ENCODE assay signal across 20 cellular contexts in genomic region chr1:111281411-111281810, GRCh38. TPM values are rescaled to one million over a fixed set of nuclear protein-coding genes. Genes with fewer than 3 reads are reported as not detected.
"Had no signal": no experiment of that assay in that cellular context is flagged by ENCODE, and none has a peak within 500 bp of the region (broad histone marks: within the 10 kb centered on the region; RNA-seq: fewer than 3 reads in every experiment).

No MANE protein-coding gene starts in this region.

- H3K27me3 ChIP-seq: testis had no signal

- H3K4me1 ChIP-seq: prostate gland, SJSA1, testis had no signal

- H3K27ac Mint-ChIP-seq: activated CD4-positive, alpha-beta T cell treated with anti-CD3 and anti-CD28 coated beads, Interleukin-2, amount 10 ng/mL, durations not matched to agents 24 days and 14 days; activated naive CD8-positive, alpha-beta T cell treated with anti-CD3 and anti-CD28 coated beads, Interleukin-2, amount 50 U/mL, for 24 hours; dendritic cell treated with granulocyte-macrophage colony-stimulating factor and Interleukin-4, amounts not matched to agents 40 ng/mL and 50 ng/mL, for 4 days; effector memory CD8-positive, alpha-beta T cell; natural killer cell treated with Interleukin-12 subunit alpha and Interleukin-12 subunit beta and Interleukin-15 and Interleukin-18, amount 100 ng/mL, for 72 hours had no signal

- H3K9me3 Mint-ChIP-seq: activated naive CD8-positive, alpha-beta T cell treated with anti-CD3 and anti-CD28 coated beads, Interleukin-2, amount 50 U/mL, for 24 hours; dendritic cell treated with granulocyte-macrophage colony-stimulating factor and Interleukin-4, amounts not matched to agents 40 ng/mL and 50 ng/mL, for 4 days; effector memory CD8-positive, alpha-beta T cell; natural killer cell treated with Interleukin-12 subunit alpha and Interleukin-12 subunit beta and Interleukin-15 and Interleukin-18, amount 100 ng/mL, for 72 hours had no signal

- H3K27ac ChIP-seq: prostate gland, SJSA1, testis, WERI-Rb-1 had no signal

- H3K36me3 Mint-ChIP-seq: natural killer cell treated with Interleukin-12 subunit alpha and Interleukin-12 subunit beta and Interleukin-15 and Interleukin-18, amount 100 ng/mL, for 72 hours had no signal

- H3K4me3 ChIP-seq: prostate gland, SJSA1, testis had no signal

- H3K9me3 ChIP-seq: prostate gland, SJSA1, testis had no signal

- H3K27me3 Mint-ChIP-seq: activated CD4-positive, alpha-beta T cell treated with anti-CD3 and anti-CD28 coated beads, Interleukin-2, amount 10 ng/mL, durations not matched to agents 24 days and 14 days; activated naive CD8-positive, alpha-beta T cell treated with anti-CD3 and anti-CD28 coated beads, Interleukin-2, amount 50 U/mL, for 24 hours had no signal

- DNase-seq: activated CD8-positive, alpha-beta memory T cell treated with anti-CD3 and anti-CD28 coated beads for 24 hours; activated naive CD4-positive, alpha-beta T cell treated with Interleukin-2 at 50 U/mL for 16 hours; activated naive CD8-positive, alpha-beta T cell treated with anti-CD3 and anti-CD28 coated beads, Interleukin-2, amount 50 U/mL, for 24 hours; cerebellar nuclear complex; effector memory CD8-positive, alpha-beta T cell; hypothalamus; stimulated activated CD4-positive, alpha-beta T cell treated with anti-CD3 and anti-CD28 coated beads, Interleukin-4, amount 100 ng/mL, for 1 hour; stimulated activated CD8-positive, alpha-beta memory T cell treated with anti-CD3 and anti-CD28 coated beads, Interleukin-4, amount 100 ng/mL, for 48 hours; stimulated activated naive CD8-positive, alpha-beta T cell treated with anti-CD3 and anti-CD28 coated beads, Interleukin-15, Interleukin-2, amounts not matched to agents 100 U/mL and 50 U/mL, for 24 hours; SW 1271; T1000; testis; WERI-Rb-1 had no signal

- H3K36me3 ChIP-seq: prostate gland, SJSA1, WERI-Rb-1 had no signal

- ATAC-seq: activated naive CD8-positive, alpha-beta T cell treated with anti-CD3 and anti-CD28 coated beads, Interleukin-2, amount 50 U/mL, for 24 hours; effector memory CD8-positive, alpha-beta T cell; natural killer cell treated with Interleukin-12 subunit alpha and Interleukin-12 subunit beta and Interleukin-15 and Interleukin-18, amount 100 ng/mL, for 72 hours; stimulated activated naive CD8-positive, alpha-beta T cell treated with anti-CD3 and anti-CD28 coated beads, Interleukin-15, Interleukin-2, amounts not matched to agents 100 U/mL and 50 U/mL, for 24 hours had no signal

- H3K4me3 Mint-ChIP-seq: activated CD4-positive, alpha-beta T cell treated with anti-CD3 and anti-CD28 coated beads, Interleukin-2, amount 10 ng/mL, durations not matched to agents 24 days and 14 days; activated naive CD8-positive, alpha-beta T cell treated with anti-CD3 and anti-CD28 coated beads, Interleukin-2, amount 50 U/mL, for 24 hours; dendritic cell treated with granulocyte-macrophage colony-stimulating factor and Interleukin-4, amounts not matched to agents 40 ng/mL and 50 ng/mL, for 4 days; effector memory CD8-positive, alpha-beta T cell; natural killer cell treated with Interleukin-12 subunit alpha and Interleukin-12 subunit beta and Interleukin-15 and Interleukin-18, amount 100 ng/mL, for 72 hours had no signal

RNA-seq across cellular contexts. Expression of gene CHIA, which starts 9.2 kb away (rescaled TPM):
- total RNA-seq: activated CD4-positive, alpha-beta T cell treated with anti-CD3 and anti-CD28 coated beads, Interleukin-2, amount 10 ng/mL, durations not matched to agents 24 days and 14 days; epithelial cell of proximal tubule; fibroblast of villous mesenchyme; natural killer cell treated with Interleukin-12 subunit alpha and Interleukin-12 subunit beta and Interleukin-15 and Interleukin-18, amount 100 ng/mL, for 72 hours; prostate gland; SJSA1 had no signal

RNA-seq across cellular contexts. Expression of gene CHI3L2, which starts 53.9 kb away (rescaled TPM):
- total RNA-seq: epithelial cell of proximal tubule, fibroblast of villous mesenchyme, SJSA1 had no signal
